Comparison of ENCODE assay signal across 18 cellular contexts in genomic region chr2:129062160-129062912, GRCh38.
"Had no signal": no experiment of that assay in that cellular context is flagged by ENCODE, and none has a peak within 500 bp of the region (broad histone marks: within the 10 kb centered on the region; RNA-seq: fewer than 3 reads in every experiment).

No MANE protein-coding gene starts in this region.

- H3K4me1 Mint-ChIP-seq: activated CD4-positive, alpha-beta memory T cell treated with anti-CD3 and anti-CD28 coated beads, Interleukin-2, amount 10 ng/mL, durations not matched to agents 7 days and 5 days; activated CD4-positive, alpha-beta T cell treated with anti-CD3 and anti-CD28 coated beads for 36 hours; activated naive CD8-positive, alpha-beta T cell treated with anti-CD3 and anti-CD28 coated beads, Interleukin-2, amount 50 U/mL, for 24 hours; activated T-helper 17 cell treated with anti-CD3 and anti-CD28 coated beads, Interleukin-2, amount 50 U/mL, for 72 hours; stimulated activated naive B cell treated with anti-CD40 and anti-IgM and Interleukin-4, amounts not matched to agents 10 μg/mL and 1 μg/mL and 100 μg/mL, for 72 hours; WTC11 had no signal

- H3K9me3 Mint-ChIP-seq: activated CD4-positive, alpha-beta memory T cell treated with anti-CD3 and anti-CD28 coated beads, Interleukin-2, amount 10 ng/mL, durations not matched to agents 7 days and 5 days; activated naive CD8-positive, alpha-beta T cell treated with anti-CD3 and anti-CD28 coated beads, Interleukin-2, amount 50 U/mL, for 24 hours; activated T-helper 17 cell treated with anti-CD3 and anti-CD28 coated beads, Interleukin-2, amount 50 U/mL, for 72 hours; natural killer cell treated with Interleukin-12 subunit alpha and Interleukin-12 subunit beta and Interleukin-15 and Interleukin-18, amount 100 ng/mL, for 72 hours; stimulated activated naive B cell treated with anti-CD40 and anti-IgM and Interleukin-4, amounts not matched to agents 10 μg/mL and 1 μg/mL and 100 μg/mL, for 72 hours; T-helper 2 cell treated with Interferon-gamma antibody and Interleukin-4, amounts not matched to agents 5 μg/mL and 100 μg/mL, for 36 hours; WTC11 had no signal

- FAIRE-seq: TTC549 had no signal

- H3K4me3 ChIP-seq: breast epithelium, gastroesophageal sphincter, heart left ventricle, thyroid gland had no signal

- DNase-seq: activated CD4-positive, alpha-beta memory T cell treated with anti-CD3 and anti-CD28 coated beads, Interleukin-2, amount 10 ng/mL, durations not matched to agents 7 days and 5 days; activated CD4-positive, alpha-beta T cell treated with anti-CD3 and anti-CD28 coated beads for 36 hours; activated naive CD4-positive, alpha-beta T cell; activated naive CD8-positive, alpha-beta T cell treated with anti-CD3 and anti-CD28 coated beads, Interleukin-2, amount 50 U/mL, for 24 hours; activated T-cell treated with anti-CD3 and anti-CD28 coated beads, Interleukin-2, amount 50 U/mL, for 1 hour; anterior cingulate cortex; effector CD4-positive, alpha-beta T cell; heart left ventricle; stimulated activated naive B cell treated with anti-CD40 and anti-IgM and Interleukin-4, amounts not matched to agents 10 μg/mL and 1 μg/mL and 100 μg/mL, for 72 hours; thyroid gland had no signal

- H3K27ac ChIP-seq: breast epithelium, gastroesophageal sphincter, heart left ventricle, neutrophil, thyroid gland had no signal

- H3K36me3 ChIP-seq: breast epithelium, gastroesophageal sphincter, heart left ventricle, neutrophil, thyroid gland had no signal

- H3K27me3 ChIP-seq: breast epithelium, gastroesophageal sphincter, heart left ventricle, neutrophil, thyroid gland had no signal

- H3K36me3 Mint-ChIP-seq: natural killer cell treated with Interleukin-12 subunit alpha and Interleukin-12 subunit beta and Interleukin-15 and Interleukin-18, amount 100 ng/mL, for 72 hours; stimulated activated naive B cell treated with anti-CD40 and anti-IgM and Interleukin-4, amounts not matched to agents 10 μg/mL and 1 μg/mL and 100 μg/mL, for 72 hours; WTC11 had no signal

- H3K27ac Mint-ChIP-seq: activated CD4-positive, alpha-beta memory T cell treated with anti-CD3 and anti-CD28 coated beads, Interleukin-2, amount 10 ng/mL, durations not matched to agents 7 days and 5 days; activated CD4-positive, alpha-beta T cell treated with anti-CD3 and anti-CD28 coated beads for 36 hours; activated naive CD8-positive, alpha-beta T cell treated with anti-CD3 and anti-CD28 coated beads, Interleukin-2, amount 50 U/mL, for 24 hours; activated T-helper 17 cell treated with anti-CD3 and anti-CD28 coated beads, Interleukin-2, amount 50 U/mL, for 72 hours; natural killer cell treated with Interleukin-12 subunit alpha and Interleukin-12 subunit beta and Interleukin-15 and Interleukin-18, amount 100 ng/mL, for 72 hours; stimulated activated naive B cell treated with anti-CD40 and anti-IgM and Interleukin-4, amounts not matched to agents 10 μg/mL and 1 μg/mL and 100 μg/mL, for 72 hours; WTC11 had no signal

- H3K4me3 Mint-ChIP-seq: activated CD4-positive, alpha-beta memory T cell treated with anti-CD3 and anti-CD28 coated beads, Interleukin-2, amount 10 ng/mL, durations not matched to agents 7 days and 5 days; activated CD4-positive, alpha-beta T cell treated with anti-CD3 and anti-CD28 coated beads for 36 hours; activated naive CD8-positive, alpha-beta T cell treated with anti-CD3 and anti-CD28 coated beads, Interleukin-2, amount 50 U/mL, for 24 hours; activated T-helper 17 cell treated with anti-CD3 and anti-CD28 coated beads, Interleukin-2, amount 50 U/mL, for 72 hours; natural killer cell treated with Interleukin-12 subunit alpha and Interleukin-12 subunit beta and Interleukin-15 and Interleukin-18, amount 100 ng/mL, for 72 hours; stimulated activated naive B cell treated with anti-CD40 and anti-IgM and Interleukin-4, amounts not matched to agents 10 μg/mL and 1 μg/mL and 100 μg/mL, for 72 hours; T-helper 2 cell treated with Interferon-gamma antibody and Interleukin-4, amounts not matched to agents 5 μg/mL and 100 μg/mL, for 36 hours; WTC11 had no signal

- ATAC-seq: activated CD4-positive, alpha-beta T cell treated with anti-CD3 and anti-CD28 coated beads for 36 hours; activated naive CD8-positive, alpha-beta T cell treated with anti-CD3 and anti-CD28 coated beads, Interleukin-2, amount 50 U/mL, for 24 hours; activated T-helper 17 cell treated with anti-CD3 and anti-CD28 coated beads, Interleukin-2, amount 50 U/mL, for 72 hours; gastroesophageal sphincter; heart left ventricle; natural killer cell treated with Interleukin-12 subunit alpha and Interleukin-12 subunit beta and Interleukin-15 and Interleukin-18, amount 100 ng/mL, for 72 hours; stimulated activated naive B cell treated with anti-CD40 and anti-IgM and Interleukin-4, amounts not matched to agents 10 μg/mL and 1 μg/mL and 100 μg/mL, for 72 hours; WTC11 had no signal

- H3K9me3 ChIP-seq: breast epithelium, gastroesophageal sphincter, heart left ventricle, neutrophil, thyroid gland had no signal

- H3K27me3 Mint-ChIP-seq: activated CD4-positive, alpha-beta memory T cell treated with anti-CD3 and anti-CD28 coated beads, Interleukin-2, amount 10 ng/mL, durations not matched to agents 7 days and 5 days; activated CD4-positive, alpha-beta T cell treated with anti-CD3 and anti-CD28 coated beads for 36 hours; activated naive CD8-positive, alpha-beta T cell treated with anti-CD3 and anti-CD28 coated beads, Interleukin-2, amount 50 U/mL, for 24 hours; activated T-helper 17 cell treated with anti-CD3 and anti-CD28 coated beads, Interleukin-2, amount 50 U/mL, for 72 hours; natural killer cell treated with Interleukin-12 subunit alpha and Interleukin-12 subunit beta and Interleukin-15 and Interleukin-18, amount 100 ng/mL, for 72 hours; stimulated activated naive B cell treated with anti-CD40 and anti-IgM and Interleukin-4, amounts not matched to agents 10 μg/mL and 1 μg/mL and 100 μg/mL, for 72 hours had no signal

- H3K4me1 ChIP-seq: breast epithelium, gastroesophageal sphincter, heart left ventricle had no signal
